In the genomic region with DNA sequence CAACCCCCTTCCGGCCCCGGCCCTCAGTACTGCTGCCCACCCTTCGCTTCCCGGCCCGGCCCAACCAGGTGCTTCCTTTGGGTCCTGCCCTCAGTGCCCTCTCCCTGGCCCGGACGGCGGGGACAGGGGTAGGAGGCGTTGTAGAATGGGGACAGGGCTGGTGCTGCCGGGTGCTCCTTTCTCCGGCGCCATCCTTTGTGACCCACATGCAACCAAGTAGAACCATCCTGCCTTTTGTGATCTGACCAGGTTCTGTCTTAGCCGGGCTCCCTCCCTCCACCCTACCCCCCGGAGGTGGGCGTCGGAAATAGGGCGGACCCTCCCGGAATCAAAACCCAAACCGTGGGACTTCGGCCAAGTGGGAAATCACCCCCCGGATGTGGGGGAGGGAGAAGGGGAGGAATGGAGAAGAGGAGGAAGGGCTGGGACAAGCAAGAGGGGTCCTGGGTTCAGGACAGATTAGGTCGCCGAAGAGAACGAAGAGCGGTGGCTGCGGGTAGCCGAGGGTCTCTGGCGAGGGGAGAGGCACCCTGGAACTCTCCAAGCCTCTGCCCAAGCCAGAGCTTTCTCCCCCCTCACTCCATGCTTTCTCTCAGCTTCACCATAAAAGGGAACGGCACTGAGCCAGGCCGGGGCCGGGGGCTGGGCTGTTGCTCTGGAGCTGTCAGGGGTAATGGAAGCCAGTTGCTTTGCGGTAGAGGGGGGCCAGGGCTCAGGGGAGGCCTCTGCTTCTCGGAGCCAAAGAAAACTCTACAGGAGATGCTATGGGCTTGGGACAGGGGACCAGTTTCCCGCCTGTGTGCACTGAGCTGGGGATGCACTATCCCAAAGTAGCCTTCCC, we compare ENCODE assay signal across 8 cellular contexts. TPM values are rescaled to one million over a fixed set of nuclear protein-coding genes. Genes with fewer than 3 reads are reported as not detected.
DNase-seq lines count a peak whose midpoint lies in the region; ATAC-seq and TF ChIP-seq lines count a peak whose summit lies in the region.

No MANE protein-coding gene starts in this region.

- peak; percentile 19 for ATAC-seq in HG03025 (IDR thresholded peaks at IDR 0.05; ENCODE audit: low FRiP score, unreplicated experiment)
- ATAC-seq in WTC11: peak; percentile 69

- H3K36me3 Mint-ChIP-seq in WTC11: peaks cover 28% of the 10 kb centered on the region
- peaks cover 33% of the 10 kb centered on the region for H3K36me3 Mint-ChIP-seq in nephron (ENCODE audit: low read depth)

- H3K4me1 Mint-ChIP-seq in WTC11 (peaks cover 11% of the 10 kb centered on the region), nephron (peaks cover 73% of the 10 kb centered on the region)

- H3K27me3 Mint-ChIP-seq in WTC11 (ENCODE audit: low read depth) (peaks cover 7% of the 10 kb centered on the region), nephron (ENCODE audit: low read depth) (no peaks in the 10 kb centered on the region)

- TF ChIP-seq POLR2A in esophagus squamous epithelium (IDR thresholded peaks at IDR 0.05) (no peak), uterus (IDR thresholded peaks at IDR 0.05) (peak in 1 of 2 donors; percentile 17)

- peaks cover 0 to 31% (median 10%) of the 10 kb centered on the region in 3 donors for H3K36me3 ChIP-seq in esophagus squamous epithelium
- no peaks in the 10 kb centered on the region for H3K36me3 ChIP-seq in uterus

- TF ChIP-seq CTCF in WTC11 (IDR thresholded peaks at IDR 0.05): no peak
- no peak for TF ChIP-seq CTCF in esophagus squamous epithelium (IDR thresholded peaks at IDR 0.05)
- TF ChIP-seq CTCF in nephron (IDR thresholded peaks at IDR 0.05; ENCODE audit: unreplicated experiment in 3 of 3): no peak
- TF ChIP-seq CTCF in uterus (IDR thresholded peaks at IDR 0.05): no peak

- no peaks in the 10 kb centered on the region for H3K9me3 ChIP-seq in esophagus squamous epithelium
- H3K9me3 ChIP-seq in uterus: no peaks in the 10 kb centered on the region

- POLR2A ChIA-PET in WTC11 (lab: Charles Lee): interaction anchor here (1.0 to 3.2 kb wide), 9 partner anchors 9 to 140 kb away, joined by 3 to 27 read pairs (median 5); partner anchors contain the start of genes AGBL5, KHK, SLC5A6 and TMEM214

- intact Hi-C loops in esophagus squamous epithelium (cut with DNase I) (no loop called here), uterus (cut with DNase I; ENCODE audit: low total_unique reads) (no loop called here)

- H3K27me3 ChIP-seq in esophagus squamous epithelium: no peaks in the 10 kb centered on the region
- H3K27me3 ChIP-seq in uterus: no peaks in the 10 kb centered on the region

- 10 to 24% methylated on average over 10 to 11 of the region's 34 CpGs for WGBS in esophagus squamous epithelium, 2 donors

- H3K4me3 ChIP-seq in esophagus squamous epithelium (peak overlapping the region; percentile 70 to 96 (median 82)), uterus (peak overlapping the region; percentile 78 to 97)

- H3K27ac ChIP-seq in esophagus squamous epithelium: peak overlapping the region; percentile 90 to 98 (median 94)
- H3K27ac ChIP-seq in uterus: peak overlapping the region; percentile 95 to 98

- H3K9me3 Mint-ChIP-seq in WTC11: no peaks in the 10 kb centered on the region
- no peaks in the 10 kb centered on the region for H3K9me3 Mint-ChIP-seq in nephron

- peak overlapping the region; percentile 84 for H3K27ac Mint-ChIP-seq in WTC11
- peak overlapping the region; percentile 97 to 99 (median 98) for H3K27ac Mint-ChIP-seq in nephron

- DNase-seq in DMS53 (lab: John Stamatoyannopoulos, UW) (peak; percentile 69), DMS53 treated with DMSO at 0.1 percent for 48 hours (lab: John Stamatoyannopoulos, UW; ENCODE audit: unreplicated experiment) (no peak), WTC11 (ENCODE audit: low spot score) (peak; percentile 57), esophagus squamous epithelium (lab: John Stamatoyannopoulos, UW) (no peak), uterus (peak; percentile 92 to 95), pons (ENCODE audit: low spot score) (no peak)

- H3K4me3 Mint-ChIP-seq in WTC11: peak overlapping the region; percentile 94
- H3K4me3 Mint-ChIP-seq in nephron: peak overlapping the region; percentile 87 to 91 (median 90)

- CTCF ChIA-PET in WTC11 (lab: Charles Lee): interaction anchor here (0.6 to 4.5 kb wide), 16 partner anchors 9 to 226 kb away, joined by 3 to 50 read pairs (median 6); partner anchors contain the start of genes AGBL5, KHK and PREB

- H3K4me1 ChIP-seq in esophagus squamous epithelium (peaks cover 16 to 87% (median 45%) of the 10 kb centered on the region in 3 donors), uterus (peaks cover 9 to 10% of the 10 kb centered on the region in 2 donors)

TF ChIP-seq in WTC11, 78 proteins besides CTCF, POLR2A, EP300 and RAD21 (continues in another document):
- TF ChIP-seq TCF7 (CRISPR knock-in tag; IDR thresholded peaks at IDR 0.05; ENCODE audit: low read depth): no peak
- peak; percentile 17; the same call in 1 of the 2 replicates for TF ChIP-seq HMGXB4 (CRISPR knock-in tag; IDR thresholded peaks at IDR 0.05)
- TF ChIP-seq ZNF219 (CRISPR knock-in tag; IDR thresholded peaks at IDR 0.05; ENCODE audit: borderline replicate concordance): no peak
- TF ChIP-seq, protein P1, sequence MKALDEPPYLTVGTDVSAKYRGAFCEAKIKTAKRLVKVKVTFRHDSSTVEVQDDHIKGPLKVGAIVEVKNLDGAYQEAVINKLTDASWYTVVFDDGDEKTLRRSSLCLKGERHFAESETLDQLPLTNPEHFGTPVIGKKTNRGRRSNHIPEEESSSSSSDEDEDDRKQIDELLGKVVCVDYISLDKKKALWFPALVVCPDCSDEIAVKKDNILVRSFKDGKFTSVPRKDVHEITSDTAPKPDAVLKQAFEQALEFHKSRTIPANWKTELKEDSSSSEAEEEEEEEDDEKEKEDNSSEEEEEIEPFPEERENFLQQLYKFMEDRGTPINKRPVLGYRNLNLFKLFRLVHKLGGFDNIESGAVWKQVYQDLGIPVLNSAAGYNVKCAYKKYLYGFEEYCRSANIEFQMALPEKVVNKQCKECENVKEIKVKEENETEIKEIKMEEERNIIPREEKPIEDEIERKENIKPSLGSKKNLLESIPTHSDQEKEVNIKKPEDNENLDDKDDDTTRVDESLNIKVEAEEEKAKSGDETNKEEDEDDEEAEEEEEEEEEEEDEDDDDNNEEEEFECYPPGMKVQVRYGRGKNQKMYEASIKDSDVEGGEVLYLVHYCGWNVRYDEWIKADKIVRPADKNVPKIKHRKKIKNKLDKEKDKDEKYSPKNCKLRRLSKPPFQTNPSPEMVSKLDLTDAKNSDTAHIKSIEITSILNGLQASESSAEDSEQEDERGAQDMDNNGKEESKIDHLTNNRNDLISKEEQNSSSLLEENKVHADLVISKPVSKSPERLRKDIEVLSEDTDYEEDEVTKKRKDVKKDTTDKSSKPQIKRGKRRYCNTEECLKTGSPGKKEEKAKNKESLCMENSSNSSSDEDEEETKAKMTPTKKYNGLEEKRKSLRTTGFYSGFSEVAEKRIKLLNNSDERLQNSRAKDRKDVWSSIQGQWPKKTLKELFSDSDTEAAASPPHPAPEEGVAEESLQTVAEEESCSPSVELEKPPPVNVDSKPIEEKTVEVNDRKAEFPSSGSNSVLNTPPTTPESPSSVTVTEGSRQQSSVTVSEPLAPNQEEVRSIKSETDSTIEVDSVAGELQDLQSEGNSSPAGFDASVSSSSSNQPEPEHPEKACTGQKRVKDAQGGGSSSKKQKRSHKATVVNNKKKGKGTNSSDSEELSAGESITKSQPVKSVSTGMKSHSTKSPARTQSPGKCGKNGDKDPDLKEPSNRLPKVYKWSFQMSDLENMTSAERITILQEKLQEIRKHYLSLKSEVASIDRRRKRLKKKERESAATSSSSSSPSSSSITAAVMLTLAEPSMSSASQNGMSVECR (CRISPR knock-in tag; IDR thresholded peaks at IDR 0.05; ENCODE audit: borderline replicate concordance): peak; percentile 21; the same call in 1 of the 2 replicates
- TF ChIP-seq ZNF423 (CRISPR knock-in tag; IDR thresholded peaks at IDR 0.05): no peak
- no peak for TF ChIP-seq ZNF232 (CRISPR knock-in tag; IDR thresholded peaks at IDR 0.05)
- TF ChIP-seq NR1H2 (CRISPR knock-in tag; IDR thresholded peaks at IDR 0.05): no peak
- TF ChIP-seq E2F4 (CRISPR knock-in tag; IDR thresholded peaks at IDR 0.05; ENCODE audit: borderline replicate concordance, low read depth): no peak

RNA-seq across cellular contexts. Expression of gene OST4, which starts 0.8 kb away (rescaled TPM):
- total RNA-seq in WTC11 (2021): 210 to 239 TPM (median 226 TPM) in 3 replicates
- total RNA-seq in esophagus squamous epithelium: 100 to 1,000 TPM; 149 to 242 (median 193) TPM
- 100 to 1,000 TPM in 3 of 4 donors, 10 to 100 TPM in 1; 76.3 to 387 (median 237) TPM for total RNA-seq in uterus

RNA-seq across cellular contexts. Expression of gene EMILIN1, which starts 6.2 kb away (rescaled TPM):
- total RNA-seq in WTC11 (2021) (3.0 to 4.0 TPM (median 3.5 TPM) in 3 replicates), esophagus squamous epithelium (10 to 100 TPM in 2 of 4 donors, 1 to 10 TPM in 2; 6.2 to 27.8 (median 9.9) TPM), uterus (100 to 1,000 TPM; 107 to 377 (median 224) TPM)

RNA-seq across cellular contexts. Expression of gene KHK, which starts 14.4 kb away (rescaled TPM):
- total RNA-seq in WTC11 (2021) (15.5 to 17.4 TPM (median 17.4 TPM) in 3 replicates), esophagus squamous epithelium (1 to 10 TPM; 1.3 to 1.9 (median 1.4) TPM), uterus (10 to 100 TPM in 1 of 4 donors, 1 to 10 TPM in 3; 1.0 to 21.6 (median 5.4) TPM)

RNA-seq across cellular contexts. Expression of gene AGBL5, which starts 20.7 kb away (rescaled TPM):
- total RNA-seq in WTC11 (2021) (43.0 to 57.1 TPM (median 55.6 TPM) in 3 replicates), esophagus squamous epithelium (10 to 100 TPM in 2 of 4 donors, 1 to 10 TPM in 2; 4.7 to 12.4 (median 9.6) TPM), uterus (10 to 100 TPM in 2 of 4 donors, 1 to 10 TPM in 1, under 1 TPM in 1; 0.77 to 26.2 (median 10.8) TPM)

RNA-seq across cellular contexts. Expression of gene TMEM214, which starts 39.4 kb away (rescaled TPM):
- total RNA-seq in WTC11 (2021) (46.4 to 57.1 TPM (median 48.9 TPM) in 3 replicates), esophagus squamous epithelium (10 to 100 TPM; 15.7 to 34.5 (median 32.1) TPM), uterus (10 to 100 TPM; 16.1 to 96.2 (median 66.5) TPM)

Comparison
In these comparisons a context has a peak if more than half of its experiments do, and no peak if none do; other contexts are left out.
1. DNase-seq: peak in DMS53 (single experiment), WTC11 (single experiment) and uterus (2 of 2); none in DMS53 treated with DMSO at 0.1 percent for 48 hours (single experiment), esophagus squamous epithelium (single experiment) and pons (single experiment).